In genomic region chr17:28848667-28849066, GRCh38 we compare ENCODE assay signal across 8 cellular contexts. TPM values are rescaled to one million over a fixed set of nuclear protein-coding genes. Genes with fewer than 3 reads are reported as not detected.
DNase-seq lines count a peak whose midpoint lies in the region; ATAC-seq, FAIRE-seq and TF ChIP-seq lines count a peak whose summit lies in the region.
"Not testable (repeated sequence)": the region's sequence is repeated elsewhere in the genome, so short reads cannot be mapped to it uniquely, and the experiment has no call there.

No MANE protein-coding gene starts in this region.

- WGBS in adrenal gland, 4 donors: 80 to 86% (median 86%) methylated on average over 15 of the region's 15 CpGs

- ATAC-seq in Panc1: peak; percentile 69
- not testable (repeated sequence) for ATAC-seq in Right ventricle myocardium inferior

- CTCF ChIA-PET in Caco-2 (lab: Charles Lee) (interaction anchor here (1.2 to 1.4 kb wide), 2 partner anchors 23 to 85 kb away, joined by 4 to 8 read pairs; no protein-coding TSS in a partner anchor), Panc1 (lab: Charles Lee) (interaction anchor here (0.5 kb wide), 1 partner anchor 1976 kb away, joined by 4 read pairs; the partner anchor contains the start of gene CRLF3)

- DNase-seq in Caco-2; Panc1 (ENCODE audit: low read depth, low spot score): not testable (repeated sequence)
- DNase-seq in HTR-8/SVneo (ENCODE audit: insufficient read length, low spot score) (peak; percentile 48), adrenal gland (peak in 4 of 7 donors; percentile 28 to 60 (median 40)), Right ventricle myocardium inferior (ENCODE audit: missing footprints) (peak; percentile 81), osteoblast (ENCODE audit: insufficient read length, low spot score, missing footprints) (peak; percentile 79)
- peak; percentile 60 for DNase-seq in activated CD4-positive, alpha-beta T cell treated with anti-CD3 and anti-CD28 coated beads, Interleukin-2, amount 50 U/mL, for 1 hour
- DNase-seq in stimulated activated CD8-positive, alpha-beta memory T cell treated with anti-CD3 and anti-CD28 coated beads, Interleukin-7, amount 100 ng/mL, for 48 hours (ENCODE audit: extremely low read depth in 1 of 2, low read depth in 1 of 2): peak; percentile 32 to 43

- intact Hi-C loops in Caco-2 (cut with micrococcal nuclease; ENCODE audit: unreplicated experiment) (loop anchor here (1.0 kb wide), 1 partner anchor 31 kb away; no protein-coding TSS in a partner anchor), Panc1 (cut with micrococcal nuclease; ENCODE audit: unreplicated experiment) (loop anchor here (10.0 kb wide), 1 partner anchor 56 kb away; the partner anchor contains the start of gene DHRS13), adrenal gland (cut with DNase I) (loop anchor here in 1 of 2 donors (10.0 kb wide), 1 partner anchor 94 kb away; no protein-coding TSS in a partner anchor), Right ventricle myocardium inferior (cut with DNase I) (loop anchor here (10.0 kb wide), 1 partner anchor 84 kb away; no protein-coding TSS in a partner anchor)

- peak; percentile 20 to 83 for TF ChIP-seq CTCF in Caco-2 (IDR thresholded peaks at IDR 0.05; ENCODE audit: insufficient read depth in 1 of 2, low read depth in 1 of 2, low read length in 1 of 2, severe bottlenecking in 1 of 2, unreplicated experiment in 1 of 2)
- peak; percentile 82 for TF ChIP-seq CTCF in Panc1 (IDR thresholded peaks at IDR 0.05)
- peak in 5 of 6 experiments; percentile 26 to 45 (median 39) for TF ChIP-seq CTCF in adrenal gland (IDR thresholded peaks at IDR 0.05)
- TF ChIP-seq CTCF in osteoblast (IDR thresholded peaks at IDR 0.05; ENCODE audit: extremely low read depth, low read depth, low read length): peak; percentile 33

- POLR2A ChIA-PET in Caco-2 (lab: Charles Lee): not testable (repeated sequence)
- POLR2A ChIA-PET in Panc1 (lab: Charles Lee): interaction anchor here (0.6 kb wide), 1 partner anchor 39 kb away, joined by 4 read pairs; no protein-coding TSS in a partner anchor

- H3K36me3 Mint-ChIP-seq in Caco-2 (ENCODE audit: insufficient read depth, unreplicated experiment): not testable (repeated sequence)

- not testable (repeated sequence) for H4K20me1 ChIP-seq in osteoblast (ENCODE audit: insufficient read depth, low read length)

- not testable (repeated sequence) for H3K9me3 ChIP-seq in Caco-2; Panc1 (ENCODE audit: control insufficient read depth, insufficient read depth, low read depth, low read length); adrenal gland (replicated peaks in 1 of 3); osteoblast (ENCODE audit: low read depth, low read length)

- not testable (repeated sequence) for TF ChIP-seq POLR2A in adrenal gland (IDR thresholded peaks at IDR 0.05)

- not testable (repeated sequence) for H3K4me3 ChIP-seq in Caco-2 (ENCODE audit: low read depth, low read length); Panc1 (ENCODE audit: low read depth in 2 of 2, low read length in 2 of 2); adrenal gland; osteoblast (ENCODE audit: insufficient read depth, low read length)

- not testable (repeated sequence) for H3K27me3 Mint-ChIP-seq in Caco-2 (ENCODE audit: insufficient read depth, unreplicated experiment)

- H3K36me3 ChIP-seq in Caco-2 (ENCODE audit: control insufficient read depth, insufficient read depth, low read length); Panc1 (ENCODE audit: control insufficient read depth, insufficient read depth, low read length); adrenal gland (replicated peaks in 1 of 2); osteoblast (ENCODE audit: insufficient read depth, low read length): not testable (repeated sequence)

- not testable (repeated sequence) for H3K27ac Mint-ChIP-seq in Caco-2 (ENCODE audit: unreplicated experiment)

- FAIRE-seq in HTR-8/SVneo (lab: Jason Lieb, UNC): not testable (repeated sequence)

- not testable (repeated sequence) for H3K27me3 ChIP-seq in Caco-2 (replicated peaks; ENCODE audit: control insufficient read depth, insufficient read depth, low read length); Panc1 (ENCODE audit: control insufficient read depth, insufficient read depth, low read length); adrenal gland; osteoblast (ENCODE audit: insufficient read depth, low read length)

- H2AFZ ChIP-seq in osteoblast (ENCODE audit: low read length): not testable (repeated sequence)

- not testable (repeated sequence) for H3K79me2 ChIP-seq in osteoblast (ENCODE audit: insufficient read depth, low read length)

- H3K4me2 ChIP-seq in osteoblast (ENCODE audit: insufficient read depth, low read length): not testable (repeated sequence)

- BruUV-seq in Caco-2 (replicated peaks; lab: Mats Ljungman, UMichigan); Panc1 (replicated peaks; lab: Mats Ljungman, UMichigan): not testable (repeated sequence)

- not testable (repeated sequence) for H3K27ac ChIP-seq in Panc1 (ENCODE audit: low read length); adrenal gland; osteoblast (ENCODE audit: low read depth, low read length)

- not testable (repeated sequence) for H3K4me3 Mint-ChIP-seq in Caco-2 (ENCODE audit: unreplicated experiment)

- not testable (repeated sequence) for H3K9me3 Mint-ChIP-seq in Caco-2 (ENCODE audit: unreplicated experiment)

- H3K4me1 Mint-ChIP-seq in Caco-2 (ENCODE audit: low read depth, unreplicated experiment): not testable (repeated sequence)

- in situ Hi-C loops in Panc1 (cut with HindIII; ENCODE audit: low pct_unique_long_range_greater_than_20kb, low sequenced_read_pairs): not testable (repeated sequence)

- not testable (repeated sequence) for H3K4me1 ChIP-seq in Caco-2; Panc1 (ENCODE audit: control insufficient read depth, insufficient read depth, low read length); adrenal gland (replicated peaks in 1 of 2); osteoblast (ENCODE audit: insufficient read depth, low read length)

RNA-seq across cellular contexts. Expression of gene FAM222B, which starts 6.1 kb away (rescaled TPM):
- total RNA-seq in Caco-2 (2022) (37.6 and 39.5 TPM in 2 replicates), Panc1 (2021; ENCODE audit: unreplicated experiment) (38.5 TPM), adrenal gland (10 to 100 TPM in 6 of 8 donors, 1 to 10 TPM in 2; 5.5 to 18.3 (median 15.6) TPM), Right ventricle myocardium inferior (16.9 TPM), osteoblast (4.4 and 5.1 TPM in 2 replicates)
- 30.9 TPM for polyA plus RNA-seq in Panc1 (2012; ENCODE audit: insufficient read length)
- 10 to 100 TPM in 2 of 3 donors, 1 to 10 TPM in 1; 4.9 to 16.4 (median 10.6) TPM for polyA plus RNA-seq in adrenal gland

RNA-seq across cellular contexts. Expression of gene ERAL1, which starts 6.1 kb away (rescaled TPM):
- 77.4 and 85.1 TPM in 2 replicates for total RNA-seq in Caco-2 (2022)
- 74.2 TPM for total RNA-seq in Panc1 (2021; ENCODE audit: unreplicated experiment)
- 62.9 TPM for polyA plus RNA-seq in Panc1 (2012; ENCODE audit: insufficient read length)
- total RNA-seq in adrenal gland: 10 to 100 TPM; 45.0 to 62.1 (median 55.1) TPM
- polyA plus RNA-seq in adrenal gland: 10 to 100 TPM; 44.0 to 80.8 (median 60.9) TPM
- total RNA-seq in Right ventricle myocardium inferior: 37.2 TPM
- total RNA-seq in osteoblast: 28.9 and 30.4 TPM in 2 replicates

RNA-seq across cellular contexts. Expression of gene FLOT2, which starts 48.9 kb away (rescaled TPM):
- total RNA-seq in Caco-2 (2022) (182 and 189 TPM in 2 replicates), Panc1 (2021; ENCODE audit: unreplicated experiment) (110 TPM), adrenal gland (100 to 1,000 TPM in 2 of 8 donors, 10 to 100 TPM in 6; 48.4 to 193 (median 86.5) TPM), Right ventricle myocardium inferior (118 TPM), osteoblast (32.1 and 35.1 TPM in 2 replicates)
- 195 TPM for polyA plus RNA-seq in Panc1 (2012; ENCODE audit: insufficient read length)
- 10 to 100 TPM; 36.8 to 43.3 (median 43.1) TPM for polyA plus RNA-seq in adrenal gland

RNA-seq across cellular contexts. Expression of gene DHRS13, which starts 54.2 kb away (rescaled TPM):
- 32.8 and 38.0 TPM in 2 replicates for total RNA-seq in Caco-2 (2022)
- 5.2 TPM for total RNA-seq in Panc1 (2021; ENCODE audit: unreplicated experiment)
- 6.3 TPM for polyA plus RNA-seq in Panc1 (2012; ENCODE audit: insufficient read length)
- 10 to 100 TPM in 7 of 8 donors, 1 to 10 TPM in 1; 4.4 to 23.5 (median 14.7) TPM for total RNA-seq in adrenal gland
- polyA plus RNA-seq in adrenal gland: 10 to 100 TPM in 2 of 3 donors, 1 to 10 TPM in 1; 8.9 to 15.4 (median 10.5) TPM
- 3.0 TPM for total RNA-seq in Right ventricle myocardium inferior
- total RNA-seq in osteoblast: 4.7 and 6.2 TPM in 2 replicates
